8 cellular contexts compared by ENCODE assay signal in genomic region chr6:16409531-16410441, GRCh38.
DNase-seq lines count a peak whose midpoint lies in the region; ATAC-seq, FAIRE-seq and TF ChIP-seq lines count a peak whose summit lies in the region.

No MANE protein-coding gene starts in this region.

- H3K4me1 ChIP-seq in astrocyte (ENCODE audit: insufficient read depth, low read length): peaks cover 17% of the 10 kb centered on the region
- H3K4me1 ChIP-seq in right cardiac atrium (ENCODE audit: control insufficient read depth, insufficient read depth, low read length): peaks cover 2% of the 10 kb centered on the region
- peaks cover 0 to 53% (median 32%) of the 10 kb centered on the region in 4 donors for H3K4me1 ChIP-seq in sigmoid colon

- no peaks in the 10 kb centered on the region for H4K20me1 ChIP-seq in astrocyte (ENCODE audit: insufficient read depth, low read length)

- intact Hi-C loops in right cardiac atrium (cut with DNase I) (loop anchor here (2.0 to 10.0 kb wide), 4 partner anchors 75 to 355 kb away; partner anchors contain the start of gene ATXN1 (in 1 of the 4)), sigmoid colon (cut with DNase I) (loop anchor here (2.0 to 10.0 kb wide), 3 partner anchors 75 to 355 kb away; partner anchors contain the start of genes ATXN1 and GMPR)

- no peak for TF ChIP-seq POLR2A in sigmoid colon (IDR thresholded peaks at IDR 0.05)

- H3K27ac Mint-ChIP-seq in astrocyte (ENCODE audit: unreplicated experiment): no peak overlapping the region

- no peak overlapping the region for H3K4me3 ChIP-seq in GM06990 (replicated peaks; ENCODE audit: low read depth, low read length)
- H3K4me3 ChIP-seq in astrocyte (ENCODE audit: insufficient read depth, low read depth, low read length): no peak overlapping the region
- no peak overlapping the region for H3K4me3 ChIP-seq in right cardiac atrium (ENCODE audit: low read length)
- no peak overlapping the region for H3K4me3 ChIP-seq in sigmoid colon

- H3K27me3 Mint-ChIP-seq in astrocyte (ENCODE audit: low read depth, unreplicated experiment): no peaks in the 10 kb centered on the region

- peak; percentile 58 for DNase-seq in GM06990 (ENCODE audit: extremely low read depth, insufficient read length)
- DNase-seq in HTR-8/SVneo (ENCODE audit: insufficient read length, low spot score): peak; percentile 60
- peak; percentile 44 for DNase-seq in SKM-1 treated with dmso at 0.1 percent for 144 hours (lab: John Stamatoyannopoulos, UW; ENCODE audit: unreplicated experiment)
- peak; percentile 27 for DNase-seq in astrocyte (ENCODE audit: low read depth)
- DNase-seq in right cardiac atrium: peak; percentile 45 to 80 (median 78)
- DNase-seq in sigmoid colon: peak; percentile 74

- peak; percentile 31 for FAIRE-seq in HTR-8/SVneo (lab: Jason Lieb, UNC)
- FAIRE-seq in astrocyte (lab: Jason Lieb, UNC): no peak

- 46% methylated on average over 19 of the region's 19 CpGs for WGBS in right cardiac atrium
- 45 to 63% methylated on average over 19 of the region's 19 CpGs for WGBS in sigmoid colon, 2 donors

- H3K27ac ChIP-seq in astrocyte (ENCODE audit: low read depth, low read length): no peak overlapping the region
- H3K27ac ChIP-seq in right cardiac atrium (ENCODE audit: low read length): no peak overlapping the region
- peak overlapping the region in 2 of 4 donors; percentile 1 to 5 for H3K27ac ChIP-seq in sigmoid colon

- H3K9me3 ChIP-seq in astrocyte (ENCODE audit: insufficient read depth, low read depth, low read length) (no peaks in the 10 kb centered on the region), right cardiac atrium (ENCODE audit: control insufficient read depth, low read length) (no peaks in the 10 kb centered on the region), sigmoid colon (no peaks in the 10 kb centered on the region)

- no peak overlapping the region for H2AFZ ChIP-seq in astrocyte (ENCODE audit: low read depth, low read length)

- no peak overlapping the region for H3K4me3 Mint-ChIP-seq in astrocyte (ENCODE audit: unreplicated experiment)

- H3K4me2 ChIP-seq in astrocyte (ENCODE audit: low read length): peak overlapping the region; percentile 6

- H3K79me2 ChIP-seq in astrocyte (ENCODE audit: insufficient read depth, low read length): no peaks in the 10 kb centered on the region

- H3K36me3 ChIP-seq in GM06990 (ENCODE audit: control insufficient read depth, insufficient read depth, low read length) (no peaks in the 10 kb centered on the region), astrocyte (ENCODE audit: insufficient read depth, low read length) (peaks cover 6% of the 10 kb centered on the region), sigmoid colon (no peaks in the 10 kb centered on the region)

- H3K27me3 ChIP-seq in GM06990 (replicated peaks; ENCODE audit: control insufficient read depth, insufficient read depth, low read length) (no peaks in the 10 kb centered on the region), astrocyte (ENCODE audit: insufficient read depth, low read length) (no peaks in the 10 kb centered on the region), right cardiac atrium (ENCODE audit: control insufficient read depth, insufficient read depth) (no peaks in the 10 kb centered on the region), sigmoid colon (no peaks in the 10 kb centered on the region)

- TF ChIP-seq EP300 in sigmoid colon (IDR thresholded peaks at IDR 0.05): no peak

- no peak overlapping the region for H3K9ac ChIP-seq in astrocyte (ENCODE audit: low read length)

- H3K4me1 Mint-ChIP-seq in astrocyte (ENCODE audit: low read depth, unreplicated experiment): peaks cover 23% of the 10 kb centered on the region

- TF ChIP-seq CTCF in GM06990 (IDR thresholded peaks at IDR 0.05; ENCODE audit: insufficient read depth, low read length, poor library complexity, severe bottlenecking): peak; percentile 92
- TF ChIP-seq CTCF in astrocyte (IDR thresholded peaks at IDR 0.05; ENCODE audit: insufficient read depth, low read depth, low read length): peak; percentile 83
- TF ChIP-seq CTCF in sigmoid colon (IDR thresholded peaks at IDR 0.05): peak; percentile 52 to 88 (median 70)

- peaks cover 2% of the 10 kb centered on the region for H3K36me3 Mint-ChIP-seq in astrocyte (ENCODE audit: low read depth, unreplicated experiment)

- ATAC-seq in right cardiac atrium (peak; percentile 48 to 70), GM19324 (IDR thresholded peaks at IDR 0.05; ENCODE audit: low FRiP score, unreplicated experiment) (no peak), HG02938 (IDR thresholded peaks at IDR 0.05; ENCODE audit: unreplicated experiment) (no peak)

- H3K9me3 Mint-ChIP-seq in astrocyte (ENCODE audit: unreplicated experiment): no peaks in the 10 kb centered on the region

Comparison
In these comparisons a context has a peak if more than half of its experiments do, and no peak if none do; other contexts are left out.
1. DNase-seq: peak in every context shown above with its lines; median percentile 78 in right cardiac atrium; 74 in sigmoid colon; 60 in HTR-8/SVneo; 58 in GM06990; 44 in SKM-1 treated with dmso at 0.1 percent for 144 hours; 27 in astrocyte.
2. ATAC-seq: peak in right cardiac atrium (2 of 2); none in GM19324 (single experiment) and HG02938 (single experiment).
3. Peak in every context shown above with its lines, with median percentiles within 50 percentile points of each other: CTCF ChIP-seq.